9 cellular contexts compared by ENCODE assay signal in the genomic region with DNA sequence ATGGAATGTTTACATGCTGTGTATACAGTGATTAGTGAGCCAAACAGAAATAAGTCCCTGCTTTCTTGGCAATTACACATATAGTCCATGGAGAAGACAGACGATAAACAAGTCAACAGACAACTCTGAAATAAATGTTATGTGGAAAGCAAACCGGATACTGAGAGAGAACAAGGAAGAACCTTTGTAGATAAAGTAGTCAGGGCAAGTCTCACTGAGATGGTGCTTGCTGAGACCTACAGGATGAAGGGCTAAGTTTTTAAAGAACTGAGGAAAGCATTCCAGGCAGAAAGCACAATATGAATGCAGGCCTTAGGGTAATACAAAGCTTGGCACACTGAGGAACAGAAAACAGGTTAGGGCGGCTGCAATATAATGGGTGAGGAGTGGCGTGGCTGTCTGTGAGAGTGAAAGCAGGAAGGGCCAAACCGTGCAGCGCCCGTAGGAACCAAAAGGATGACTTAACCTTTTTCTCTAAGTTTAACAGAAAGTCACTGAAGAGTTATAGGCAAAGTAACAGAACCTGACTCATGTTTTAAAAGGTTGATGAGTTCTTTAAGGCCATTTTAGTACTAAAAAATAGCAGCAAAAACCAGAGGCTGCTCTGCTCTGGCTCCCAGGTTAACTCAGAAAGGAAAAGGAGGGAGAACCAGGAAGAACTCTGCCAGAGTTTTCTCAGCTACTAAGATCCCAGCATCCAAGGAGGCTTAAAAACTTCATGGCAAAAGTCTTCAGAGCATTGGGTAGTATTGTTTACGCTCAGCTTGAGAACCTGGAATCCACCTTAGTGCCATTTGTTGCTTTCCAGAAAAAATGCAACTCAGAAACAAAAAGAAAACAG. TPM values are rescaled to one million over a fixed set of nuclear protein-coding genes. Genes with fewer than 3 reads are reported as not detected.
DNase-seq lines count a peak whose midpoint lies in the region; ATAC-seq and TF ChIP-seq lines count a peak whose summit lies in the region.
"Had no signal": no experiment of that assay in that cellular context is flagged by ENCODE, and none has a peak within 500 bp of the region (broad histone marks: within the 10 kb centered on the region; RNA-seq: fewer than 3 reads in every experiment).

No MANE protein-coding gene starts in this region.

- H3K36me3 ChIP-seq in adipocyte (ENCODE audit: control insufficient read depth, insufficient read depth, low read length, severe bottlenecking) (no peaks in the 10 kb centered on the region), H7 (replicated peaks; ENCODE audit: control insufficient read depth, insufficient read depth, low read length) (no peaks in the 10 kb centered on the region)
- H3K36me3 ChIP-seq in naive thymus-derived CD4-positive, alpha-beta T cell (ENCODE audit: control insufficient read depth in 2 of 3, insufficient read depth in 3 of 3, low read length in 3 of 3) = no peaks in the 10 kb centered on the region
- H3K36me3 ChIP-seq: heart left ventricle had no signal

- POLR2A ChIA-PET in naive thymus-derived CD4-positive, alpha-beta T cell (lab: Charles Lee) = interaction anchor here (0.6 to 9.6 kb wide), 7 partner anchors 8 to 314 kb away, joined by 3 to 75 read pairs (median 4); a partner anchor contains a TSS

- H3K27me3 Mint-ChIP-seq in naive thymus-derived CD4-positive, alpha-beta T cell = no peaks in the 10 kb centered on the region

- H3K27ac Mint-ChIP-seq in naive thymus-derived CD4-positive, alpha-beta T cell = peak overlapping the region; percentile 87 to 99 (median 95)

- H3K9me3 Mint-ChIP-seq in naive thymus-derived CD4-positive, alpha-beta T cell = no peaks in the 10 kb centered on the region

- H3K27ac ChIP-seq in naive thymus-derived CD4-positive, alpha-beta T cell (ENCODE audit: low read depth, low read length) = peak overlapping the region; percentile 54

- DNase-seq in GM12865 (ENCODE audit: low read depth) (peak; percentile 82), MV-4-11 (lab: John Stamatoyannopoulos, UW) (peak; percentile 54), adipocyte (ENCODE audit: low read depth) (no peak), HuH-7 (ENCODE audit: low spot score) (no peak), H7 (no peak), NCI-H526 (lab: John Stamatoyannopoulos, UW) (no peak)
- DNase-seq in naive thymus-derived CD4-positive, alpha-beta T cell = peak in 6 of 9 donors; percentile 13 to 34 (median 28)
- DNase-seq: heart left ventricle had no signal

- peaks cover 30 to 66% (median 58%) of the 10 kb centered on the region in 7 donors for H3K4me1 Mint-ChIP-seq in naive thymus-derived CD4-positive, alpha-beta T cell

- ATAC-seq in GM21737 (IDR thresholded peaks at IDR 0.05; ENCODE audit: unreplicated experiment) = peak; percentile 71
- peak; percentile 34 for ATAC-seq in naive thymus-derived CD4-positive, alpha-beta T cell

- CTCF ChIA-PET in naive thymus-derived CD4-positive, alpha-beta T cell (lab: Charles Lee) = interaction anchor here (0.7 to 3.1 kb wide), 8 partner anchors 9 to 477 kb away, joined by 3 to 9 read pairs (median 4); a partner anchor contains a TSS

- peak overlapping the region; percentile 36 for H3K9ac ChIP-seq in adipocyte (ENCODE audit: low read length)

- H3K4me1 ChIP-seq in adipocyte (ENCODE audit: control insufficient read depth, insufficient read depth, low read length) = no peaks in the 10 kb centered on the region
- peaks cover 6 to 45% of the 10 kb centered on the region in 2 donors for H3K4me1 ChIP-seq in naive thymus-derived CD4-positive, alpha-beta T cell (ENCODE audit: control insufficient read depth in 2 of 2, insufficient read depth in 2 of 2, low read length in 2 of 2)

- no peaks in the 10 kb centered on the region for H3K9me3 ChIP-seq in adipocyte (ENCODE audit: control insufficient read depth, low read length)
- H3K9me3 ChIP-seq in naive thymus-derived CD4-positive, alpha-beta T cell (ENCODE audit: control insufficient read depth in 2 of 3, low read length in 3 of 3) = no peaks in the 10 kb centered on the region
- H3K9me3 ChIP-seq: heart left ventricle had no signal

- H3K4me3 ChIP-seq in GM12865 (ENCODE audit: low read depth, low read length) (peak overlapping the region; percentile 46), adipocyte (ENCODE audit: low read length) (peak overlapping the region; percentile 53), H7 (ENCODE audit: insufficient read depth, low read depth, low read length) (no peak overlapping the region)
- H3K4me3 ChIP-seq in naive thymus-derived CD4-positive, alpha-beta T cell (ENCODE audit: low read length) = peak overlapping the region; percentile 26

- no peak for TF ChIP-seq CTCF in GM12865 (IDR thresholded peaks at IDR 0.05; ENCODE audit: insufficient read depth, low read depth, low read length, missing control alignments)

- intact Hi-C loops in naive thymus-derived CD4-positive, alpha-beta T cell (cut with micrococcal nuclease) = loop anchor here (1.0 to 10.0 kb wide), 8 partner anchors 43 to 547 kb away; a partner anchor contains a TSS

- H3K36me3 Mint-ChIP-seq in naive thymus-derived CD4-positive, alpha-beta T cell = peaks cover 0 to 21% (median 0%) of the 10 kb centered on the region in 5 donors

- H3K27me3 ChIP-seq in adipocyte (replicated peaks; ENCODE audit: control insufficient read depth, insufficient read depth, low read length) (no peaks in the 10 kb centered on the region), H7 (ENCODE audit: control insufficient read depth, insufficient read depth, low read length) (no peaks in the 10 kb centered on the region)
- no peaks in the 10 kb centered on the region for H3K27me3 ChIP-seq in naive thymus-derived CD4-positive, alpha-beta T cell (ENCODE audit: control insufficient read depth in 2 of 2, insufficient read depth in 2 of 2, low read length in 2 of 2)
- H3K27me3 ChIP-seq: heart left ventricle had no signal

- H3K4me3 Mint-ChIP-seq in naive thymus-derived CD4-positive, alpha-beta T cell = peak overlapping the region; percentile 49 to 94 (median 84)

RNA-seq across cellular contexts. Expression of a gene that starts 8.7 kb away (rescaled TPM):
- total RNA-seq in naive thymus-derived CD4-positive, alpha-beta T cell = 10 to 100 TPM; 27.6 to 74.4 (median 35.2) TPM
- 10 to 100 TPM in 1 of 2 donors, 1 to 10 TPM in 1; 9.1 to 10.1 TPM for polyA plus RNA-seq in naive thymus-derived CD4-positive, alpha-beta T cell
- total RNA-seq in H7 (2014; rRNA removed; shearing (Covaris generic)) = 64.6 and 81.2 TPM in 2 replicates

RNA-seq across cellular contexts. Expression of a gene that starts 49.9 kb away (rescaled TPM):
- 10 to 100 TPM in 3 of 5 experiments, 1 to 10 TPM in 2; 3.9 to 15.4 (median 10.3) TPM for total RNA-seq in naive thymus-derived CD4-positive, alpha-beta T cell
- 1 to 10 TPM; 5.8 to 9.9 TPM for polyA plus RNA-seq in naive thymus-derived CD4-positive, alpha-beta T cell
- 0.31 and 0.70 TPM in 2 replicates for total RNA-seq in H7 (2014; rRNA removed; shearing (Covaris generic))

Comparison
In these comparisons a context has a peak if more than half of its experiments do, and no peak if none do; other contexts are left out.
1. DNase-seq: peak in GM12865 (single experiment), MV-4-11 (single experiment) and naive thymus-derived CD4-positive, alpha-beta T cell (6 of 9); none in adipocyte (single experiment), HuH-7 (single experiment), H7 (single experiment) and NCI-H526 (0 of 2).